8 cellular contexts compared by ENCODE assay signal in genomic region chr3:129120254-129121004, GRCh38. TPM values are rescaled to one million over a fixed set of nuclear protein-coding genes. Genes with fewer than 3 reads are reported as not detected.
DNase-seq lines count a peak whose midpoint lies in the region; ATAC-seq and TF ChIP-seq lines count a peak whose summit lies in the region.

No MANE protein-coding gene starts in this region.

- H4K20me1 ChIP-seq in KMS-11 (ENCODE audit: insufficient read depth) = no peaks in the 10 kb centered on the region

- H3K9ac ChIP-seq in KMS-11 = peak overlapping the region; percentile 64

- CTCF ChIA-PET in WTC11 (lab: Charles Lee) = interaction anchor here (1.1 to 5.5 kb wide), 8 partner anchors 42 to 241 kb away, joined by 3 to 54 read pairs (median 16); partner anchors contain the start of gene COPG1

- ATAC-seq in GM21786 (IDR thresholded peaks at IDR 0.05; ENCODE audit: unreplicated experiment) = peak; percentile 75
- peak; percentile 3 for ATAC-seq in WTC11

- H3K27me3 Mint-ChIP-seq in WTC11 (ENCODE audit: low read depth) = peaks cover 4% of the 10 kb centered on the region; the same call in 1 of the 2 replicates

- peak overlapping the region; percentile 57; the same call in 1 of the 2 replicates for H2AFZ ChIP-seq in KMS-11 (ENCODE audit: low read depth)

- DNase-seq in GM04504 (ENCODE audit: low read depth) (peak; percentile 80), WTC11 (ENCODE audit: low spot score) (peak; percentile 85), caudate nucleus (lab: John Stamatoyannopoulos, UW) (peak in 31 of 61 donors; percentile 7 to 61 (median 21)), iris pigment epithelial cell (ENCODE audit: low read depth) (peak; percentile 94), NCI-H524 (lab: John Stamatoyannopoulos, UW) (no peak)
- peak; percentile 83 for DNase-seq in stimulated activated CD4-positive, alpha-beta T cell treated with anti-CD3 and anti-CD28 coated beads, Interleukin-12 subunit alpha, Interleukin-12 subunit beta, amount 100 ng/mL, for 4 hours

- POLR2A ChIA-PET in WTC11 (lab: Charles Lee) = interaction anchor here (1.0 to 1.9 kb wide), 5 partner anchors 7 to 196 kb away, joined by 3 to 9 read pairs (median 3); a partner anchor contains a TSS

- peak overlapping the region; percentile 83 for H3K4me3 Mint-ChIP-seq in WTC11

- peaks cover 67% of the 10 kb centered on the region for H3K4me1 ChIP-seq in KMS-11 (ENCODE audit: low read depth, poor library complexity, severe bottlenecking)

- TF ChIP-seq CTCF in KMS-11 (conservative IDR thresholded peaks at IDR 0.05; ENCODE audit: low read depth, low read length) (peak; percentile 26; the same call in 1 of the 2 replicates), WTC11 (IDR thresholded peaks at IDR 0.05) (no peak)

- H3K79me2 ChIP-seq in KMS-11 (ENCODE audit: insufficient read depth, low read depth) = peaks cover 31% of the 10 kb centered on the region; the same call in 1 of the 2 replicates

- no peaks in the 10 kb centered on the region for H3K27me3 ChIP-seq in KMS-11 (ENCODE audit: insufficient read depth, low read depth)

- peak overlapping the region; percentile 93 for H3K4me2 ChIP-seq in KMS-11

- H3K4me1 Mint-ChIP-seq in WTC11 = peaks cover 56% of the 10 kb centered on the region

- peak overlapping the region; percentile 99 for H3K27ac Mint-ChIP-seq in WTC11

- no peaks in the 10 kb centered on the region for H3K9me3 Mint-ChIP-seq in WTC11

- no peaks in the 10 kb centered on the region for H3K36me3 Mint-ChIP-seq in WTC11

- H3K36me3 ChIP-seq in KMS-11 (ENCODE audit: insufficient read depth) = no peaks in the 10 kb centered on the region

- H3K27ac ChIP-seq in KMS-11 (peak overlapping the region; percentile 83), caudate nucleus (ENCODE audit: low read depth, low read length) (peak overlapping the region; percentile 80)

- H3K4me3 ChIP-seq in KMS-11 (IDR thresholded peaks at IDR 0.05; ENCODE audit: insufficient read depth, low read depth, low read length) = no peak overlapping the region

TF ChIP-seq in WTC11, 78 proteins besides CTCF, POLR2A, EP300 and RAD21:
- TF ChIP-seq ETV6 (CRISPR knock-in tag; IDR thresholded peaks at IDR 0.05) (0 out of 2 replicates have a peak, but pooled peaks have one; percentile 42), FOXK1 (CRISPR knock-in tag; IDR thresholded peaks at IDR 0.05) (no peak), ZNF416 (CRISPR knock-in tag; IDR thresholded peaks at IDR 0.05) (no peak)

RNA-seq across cellular contexts. Expression of gene RAB43, which starts 1.2 kb away (rescaled TPM):
- 20.2 to 34.5 TPM (median 21.0 TPM) in 3 replicates for total RNA-seq in WTC11 (2021)

RNA-seq across cellular contexts. Expression of gene ISY1, which starts 40.4 kb away (rescaled TPM):
- total RNA-seq in WTC11 (2021) = 21.4 to 25.0 TPM (median 21.5 TPM) in 3 replicates

RNA-seq across cellular contexts. Expression of gene GP9, which starts 59.9 kb away (rescaled TPM):
- total RNA-seq in WTC11 (2021) = not detected in 3 replicates

Comparison
In these comparisons a context has a peak if more than half of its experiments do, and no peak if none do; other contexts are left out.
1. DNase-seq: peak in GM04504 (single experiment), WTC11 (single experiment), caudate nucleus (31 of 61), iris pigment epithelial cell (single experiment) and stimulated activated CD4-positive, alpha-beta T cell treated with anti-CD3 and anti-CD28 coated beads, Interleukin-12 subunit alpha, Interleukin-12 subunit beta, amount 100 ng/mL, for 4 hours (single experiment); none in NCI-H524 (0 of 2).